ENCODE assay signal across 8 cellular contexts in the genomic region with DNA sequence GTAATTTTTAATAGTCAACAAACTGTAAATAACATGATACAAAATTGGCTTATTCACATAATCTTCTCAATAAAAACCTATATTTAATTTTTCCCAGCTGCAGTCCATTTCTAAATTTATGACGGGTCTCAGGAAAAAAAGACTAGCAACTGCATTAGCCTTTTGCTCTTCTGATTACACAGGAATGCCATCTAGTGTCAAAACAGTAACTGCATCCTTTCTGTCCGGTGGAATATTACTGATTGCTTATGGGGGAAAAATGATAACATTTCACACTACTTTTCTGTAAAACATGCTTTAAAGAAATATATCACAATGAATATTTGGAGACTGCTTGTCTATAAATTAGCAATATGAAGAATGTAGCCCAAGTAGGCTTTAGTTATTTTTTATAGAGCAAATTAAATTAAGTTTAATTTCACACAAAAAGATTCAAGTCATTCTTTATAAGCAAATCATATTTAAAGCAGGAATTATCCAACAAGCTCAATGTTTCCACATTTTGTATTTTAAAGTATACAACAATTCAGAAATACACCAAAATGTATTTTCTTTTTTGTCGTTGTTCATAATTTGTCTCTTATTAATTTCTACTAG.
DNase-seq lines count a peak whose midpoint lies in the region; ATAC-seq and TF ChIP-seq lines count a peak whose summit lies in the region.

No MANE protein-coding gene starts in this region.

- TF ChIP-seq CTCF in nephron progenitor cell (IDR thresholded peaks at IDR 0.05): peak; percentile 44

- no peak for ATAC-seq in HG03045 (IDR thresholded peaks at IDR 0.05; ENCODE audit: unreplicated experiment)
- ATAC-seq in HG03342 (IDR thresholded peaks at IDR 0.05; ENCODE audit: unreplicated experiment): no peak
- no peak for ATAC-seq in stimulated activated naive CD8-positive, alpha-beta T cell treated with anti-CD3 and anti-CD28 coated beads, Interleukin-15, Interleukin-2, amounts not matched to agents 100 U/mL and 50 U/mL, for 24 hours
- no peak for ATAC-seq in GM18909 (IDR thresholded peaks at IDR 0.05; ENCODE audit: poor library complexity, unreplicated experiment)

- H3K36me3 Mint-ChIP-seq in nephron progenitor cell (ENCODE audit: low read depth): no peaks in the 10 kb centered on the region

- H3K27ac Mint-ChIP-seq in nephron progenitor cell: no peak overlapping the region

- no peaks in the 10 kb centered on the region for H3K27me3 Mint-ChIP-seq in nephron progenitor cell (ENCODE audit: low read depth, poor library complexity)

- DNase-seq in GM03348 (ENCODE audit: low spot score) (peak; percentile 66), NCI-H1417 treated with DMSO at 0.1 percent for 48 hours (lab: John Stamatoyannopoulos, UW) (peak; percentile 40), astrocyte of the hippocampus (ENCODE audit: low read depth, low spot score) (peak; percentile 4), nephron progenitor cell (no peak)
- no peak for DNase-seq in stimulated activated naive CD8-positive, alpha-beta T cell treated with anti-CD3 and anti-CD28 coated beads, Interleukin-15, Interleukin-2, amounts not matched to agents 100 U/mL and 50 U/mL, for 24 hours

- H3K4me1 Mint-ChIP-seq in nephron progenitor cell: no peaks in the 10 kb centered on the region

- H3K9me3 Mint-ChIP-seq in nephron progenitor cell: no peaks in the 10 kb centered on the region

- H3K4me3 Mint-ChIP-seq in nephron progenitor cell: no peak overlapping the region

Comparison
In these comparisons a context has a peak if more than half of its experiments do, and no peak if none do; other contexts are left out.
1. DNase-seq: peak in GM03348 (single experiment), NCI-H1417 treated with DMSO at 0.1 percent for 48 hours (single experiment) and astrocyte of the hippocampus (single experiment); none in nephron progenitor cell (single experiment) and stimulated activated naive CD8-positive, alpha-beta T cell treated with anti-CD3 and anti-CD28 coated beads, Interleukin-15, Interleukin-2, amounts not matched to agents 100 U/mL and 50 U/mL, for 24 hours (single experiment).